Comparison of ENCODE assay signal across 1 cellular context in the genomic region with DNA sequence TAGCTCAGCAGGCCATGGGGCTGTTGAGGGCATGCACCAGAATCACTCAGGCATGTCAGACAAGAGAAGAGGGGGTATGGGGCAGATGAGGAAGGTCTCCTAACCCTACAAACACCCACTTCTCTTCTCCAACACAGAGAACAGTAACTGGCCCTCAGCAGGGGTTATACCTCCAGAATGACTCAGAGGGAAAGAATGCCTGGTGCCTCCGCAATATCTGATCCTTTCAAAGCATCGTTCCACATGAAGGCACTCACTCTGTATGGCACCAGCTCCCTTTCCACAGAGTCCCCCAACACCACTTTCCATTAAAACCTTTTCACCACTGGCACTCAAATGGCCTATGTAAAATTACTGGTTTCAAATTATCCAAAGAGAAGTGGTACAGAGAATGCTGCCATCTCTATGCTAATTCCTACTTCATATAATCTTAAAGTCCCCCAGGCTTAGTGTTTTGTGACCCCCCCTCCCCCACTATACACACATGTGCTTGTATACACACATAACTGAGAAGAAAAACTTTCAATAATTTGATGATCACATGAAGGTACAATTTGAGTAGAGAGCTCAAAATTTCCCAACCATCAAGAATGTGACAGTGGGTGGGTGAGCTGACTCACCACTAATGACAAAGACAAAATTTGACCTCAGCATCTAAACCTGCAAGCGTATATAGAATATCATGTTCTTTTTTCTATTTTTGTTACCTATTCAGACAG.
A peak's percentile ranks its signal among the peaks of the same experiment; 100 is the strongest.
TF ChIP-seq lines count a peak whose summit lies in the region.

No MANE protein-coding gene starts in this region.

TF ChIP-seq in IMR-90, 13 proteins besides CTCF, POLR2A, EP300 and RAD21:
- TF ChIP-seq FOS (IDR thresholded peaks at IDR 0.05; ENCODE audit: low read depth, low read length) (peak; percentile 49), CEBPB (IDR thresholded peaks at IDR 0.05; ENCODE audit: low read depth, low read length) (peak; percentile 83), NFE2L2 (IDR thresholded peaks at IDR 0.05; ENCODE audit: low read depth, low read length) (0 out of 2 replicates have a peak, but pooled peaks have one; percentile 50), MAFK (IDR thresholded peaks at IDR 0.05; ENCODE audit: low read depth, low read length) (no peak)
